In the genomic region with DNA sequence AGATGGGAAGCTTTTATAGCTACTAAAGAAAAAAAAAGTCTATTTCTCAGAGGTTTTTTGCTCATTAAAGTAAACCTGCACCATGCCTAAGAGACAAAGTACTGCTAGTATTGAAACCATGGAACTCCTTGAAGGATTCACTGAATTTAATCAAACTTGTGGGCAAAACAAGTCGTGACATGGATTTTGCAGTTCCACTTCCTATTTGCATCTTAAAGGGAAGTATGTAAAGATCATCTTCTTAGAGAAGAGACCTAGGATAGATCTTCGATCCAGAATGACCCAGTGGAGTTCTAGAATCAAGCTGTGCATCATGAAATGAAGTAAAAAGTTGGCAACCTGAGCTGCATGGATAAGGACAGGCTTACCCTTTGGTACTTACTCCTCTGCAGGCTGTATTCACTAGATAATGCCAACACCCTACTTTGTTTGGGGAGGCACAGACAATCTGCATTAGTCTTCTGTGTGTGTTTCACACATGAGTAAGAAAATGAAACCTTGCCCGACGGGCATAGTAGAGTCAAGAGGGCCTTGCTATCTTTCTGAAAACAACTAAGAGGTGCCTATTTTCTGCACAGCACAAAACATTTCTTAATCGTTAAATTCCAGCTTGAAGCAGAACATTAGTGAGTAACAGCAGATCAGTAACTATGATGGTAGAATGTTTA, we compare ENCODE assay signal across 10 cellular contexts. TPM values are rescaled to one million over a fixed set of nuclear protein-coding genes. Genes with fewer than 3 reads are reported as not detected.
A peak's percentile ranks its signal among the peaks of the same experiment; 100 is the strongest.
DNase-seq lines count a peak whose midpoint lies in the region; ATAC-seq, FAIRE-seq and TF ChIP-seq lines count a peak whose summit lies in the region.
"Had no signal": no experiment of that assay in that cellular context is flagged by ENCODE, and none has a peak within 500 bp of the region (broad histone marks: within the 10 kb centered on the region; RNA-seq: fewer than 3 reads in every experiment).

No MANE protein-coding gene starts in this region.

- H3K27me3 ChIP-seq in adipocyte (replicated peaks; ENCODE audit: control insufficient read depth, insufficient read depth, low read length): no peaks in the 10 kb centered on the region

- ATAC-seq in left lobe of liver (no peak), mucosa of descending colon (no peak)

- H3K4me3 ChIP-seq in adipocyte (ENCODE audit: low read length): peak overlapping the region; percentile 92
- no peak overlapping the region for H3K4me3 ChIP-seq in mucosa of descending colon

- no peaks in the 10 kb centered on the region for H3K9me3 Mint-ChIP-seq in nephron

- H3K9me3 ChIP-seq in adipocyte (ENCODE audit: control insufficient read depth, low read length) (no peaks in the 10 kb centered on the region), mucosa of descending colon (no peaks in the 10 kb centered on the region)

- H3K9ac ChIP-seq in adipocyte (ENCODE audit: low read length): peak overlapping the region; percentile 91

- no peaks in the 10 kb centered on the region for H3K36me3 ChIP-seq in adipocyte (ENCODE audit: control insufficient read depth, insufficient read depth, low read length, severe bottlenecking)
- no peaks in the 10 kb centered on the region for H3K36me3 ChIP-seq in mucosa of descending colon (ENCODE audit: low read depth)

- H3K36me3 Mint-ChIP-seq in nephron (ENCODE audit: low read depth): no peaks in the 10 kb centered on the region

- H3K4me1 ChIP-seq in adipocyte (ENCODE audit: control insufficient read depth, insufficient read depth, low read length): peaks cover 32% of the 10 kb centered on the region
- H3K4me1 ChIP-seq in mucosa of descending colon (ENCODE audit: low read depth): peaks cover 6% of the 10 kb centered on the region

- H3K27ac Mint-ChIP-seq in nephron: peak overlapping the region in 2 of 3 experiments; percentile 86 to 96

- peaks cover 33% of the 10 kb centered on the region for H3K4me1 Mint-ChIP-seq in nephron

- H3K4me3 Mint-ChIP-seq in nephron: peak overlapping the region; percentile 90 to 93 (median 92)

- DNase-seq in D721Med (ENCODE audit: insufficient read length, low spot score) (no peak), HUDEP-2 (lab: John Stamatoyannopoulos, UW; ENCODE audit: unreplicated experiment in 76 of 76) (peak in 72 of 76 experiments; percentile 8 to 95 (median 72)), adipocyte (ENCODE audit: low read depth) (no peak), GM03348 (ENCODE audit: low spot score) (no peak), left lobe of liver (ENCODE audit: low spot score) (no peak), mucosa of descending colon (no peak), NCI-H187 (lab: John Stamatoyannopoulos, UW) (no peak)
- DNase-seq: NCI-H2081 treated with DMSO at 0.1 percent for 48 hours had no signal

- H3K27me3 Mint-ChIP-seq in nephron (ENCODE audit: low read depth): peaks cover 3% of the 10 kb centered on the region

- intact Hi-C loops in mucosa of descending colon (cut with DNase I, micrococcal nuclease): no loop called here

- TF ChIP-seq CTCF in D721Med (IDR thresholded peaks at IDR 0.05; ENCODE audit: insufficient read depth, missing control alignments) (no peak), nephron (IDR thresholded peaks at IDR 0.05; ENCODE audit: unreplicated experiment in 3 of 3) (no peak), mucosa of descending colon (IDR thresholded peaks at IDR 0.05) (no peak)

- peak; percentile 48 for FAIRE-seq in D721Med (lab: Jason Lieb, UNC)
- FAIRE-seq: colon had no signal

RNA-seq across cellular contexts. Expression of gene GNG2, which starts 1.9 kb away (rescaled TPM):
- total RNA-seq in left lobe of liver: 4.3 TPM
- total RNA-seq in mucosa of descending colon: 10 to 100 TPM in 2 of 3 donors, 1 to 10 TPM in 1; 9.9 to 52.2 (median 16.6) TPM

Comparison
In these comparisons a context has a peak if more than half of its experiments do, and no peak if none do; other contexts are left out.
1. DNase-seq: peak in HUDEP-2 (72 of 76); none in D721Med (single experiment), adipocyte (single experiment), GM03348 (single experiment), left lobe of liver (single experiment), mucosa of descending colon (0 of 3) and NCI-H187 (0 of 2).